In genomic region chr7:27112960-27113949, GRCh38 we compare ENCODE assay signal across 12 cellular contexts. TPM values are rescaled to one million over a fixed set of nuclear protein-coding genes. Genes with fewer than 3 reads are reported as not detected.
DNase-seq lines count a peak whose midpoint lies in the region; ATAC-seq, FAIRE-seq and TF ChIP-seq lines count a peak whose summit lies in the region.
"Had no signal": no experiment of that assay in that cellular context is flagged by ENCODE, and none has a peak within 500 bp of the region (broad histone marks: within the 10 kb centered on the region; RNA-seq: fewer than 3 reads in every experiment).

No MANE protein-coding gene starts in this region.

- peak; percentile 91 for DNase-seq in HT-29 (ENCODE audit: low spot score)
- DNase-seq in astrocyte (ENCODE audit: low read depth) = peak; percentile 92
- no peak for DNase-seq in keratinocyte (ENCODE audit: low read depth, low spot score)
- DNase-seq in stimulated activated CD8-positive, alpha-beta memory T cell treated with anti-CD3 and anti-CD28 coated beads, Interleukin-4, amount 100 ng/mL, for 48 hours = no peak
- DNase-seq in activated gamma-delta T cell (lab: John Stamatoyannopoulos, UW) = no peak
- DNase-seq in GM19239 (ENCODE audit: insufficient read length, low spot score) = no peak
- DNase-seq: activated CD4-positive, alpha-beta T cell treated with anti-CD3 and anti-CD28 coated beads, Interleukin-2, amount 50 U/mL, for 4 hours; hypothalamus had no signal

- TF ChIP-seq CTCF in astrocyte (IDR thresholded peaks at IDR 0.05; ENCODE audit: insufficient read depth, low read depth, low read length) = no peak
- TF ChIP-seq CTCF in keratinocyte (optimal IDR thresholded peaks at IDR 0.05 in 1 of 3, IDR thresholded peaks at IDR 0.05 in 1 of 3, conservative IDR thresholded peaks at IDR 0.05 in 1 of 3; ENCODE audit: extremely low read depth in 1 of 3, insufficient read depth in 2 of 3, low read length in 3 of 3) = no peak

- H3K27me3 ChIP-seq in astrocyte (ENCODE audit: insufficient read depth, low read length) (peaks cover 62% of the 10 kb centered on the region), keratinocyte (ENCODE audit: control insufficient read depth, extremely low read depth, insufficient read depth, low read length) (no peaks in the 10 kb centered on the region)

- peaks cover 87% of the 10 kb centered on the region for H3K27me3 Mint-ChIP-seq in astrocyte (ENCODE audit: low read depth, unreplicated experiment)

- peaks cover 21% of the 10 kb centered on the region for H3K9me3 Mint-ChIP-seq in astrocyte (ENCODE audit: unreplicated experiment)
- H3K9me3 Mint-ChIP-seq: stimulated activated naive CD8-positive, alpha-beta T cell treated with anti-CD3 and anti-CD28 coated beads, Interleukin-15, Interleukin-2, amounts not matched to agents 100 ng/mL and 50 ng/mL, for 24 hours had no signal

- peaks cover 3% of the 10 kb centered on the region for H3K36me3 Mint-ChIP-seq in astrocyte (ENCODE audit: low read depth, unreplicated experiment)

- H3K4me2 ChIP-seq in astrocyte (ENCODE audit: low read length) (peak overlapping the region; percentile 91), keratinocyte (ENCODE audit: control insufficient read depth, extremely low read depth, insufficient read depth, low read depth, low read length) (peak overlapping the region; percentile 93)

- H3K27ac Mint-ChIP-seq in astrocyte (ENCODE audit: unreplicated experiment) = no peak overlapping the region
- H3K27ac Mint-ChIP-seq: stimulated activated naive CD8-positive, alpha-beta T cell treated with anti-CD3 and anti-CD28 coated beads, Interleukin-15, Interleukin-2, amounts not matched to agents 100 ng/mL and 50 ng/mL, for 24 hours had no signal

- H3K27ac ChIP-seq in astrocyte (ENCODE audit: low read depth, low read length) (peak overlapping the region; percentile 76), keratinocyte (ENCODE audit: control insufficient read depth, insufficient read depth, low read length) (peak overlapping the region; percentile 67), skin epidermis (peak overlapping the region in 18 of 21 experiments; percentile 37 to 88 (median 78))

- H3K79me2 ChIP-seq in astrocyte (ENCODE audit: insufficient read depth, low read length) (peaks cover 69% of the 10 kb centered on the region), keratinocyte (ENCODE audit: control insufficient read depth, insufficient read depth, low read length) (peaks cover 37% of the 10 kb centered on the region)

- peaks cover 4% of the 10 kb centered on the region for H4K20me1 ChIP-seq in astrocyte (ENCODE audit: insufficient read depth, low read length)
- H4K20me1 ChIP-seq in keratinocyte (ENCODE audit: control insufficient read depth, extremely low read depth, insufficient read depth, low read length) = no peaks in the 10 kb centered on the region

- H3K9me1 ChIP-seq in keratinocyte (ENCODE audit: control insufficient read depth, extremely low read depth, insufficient read depth, low read length) = no peaks in the 10 kb centered on the region

- no peak overlapping the region for H3K4me3 Mint-ChIP-seq in astrocyte (ENCODE audit: unreplicated experiment)
- H3K4me3 Mint-ChIP-seq: stimulated activated naive CD8-positive, alpha-beta T cell treated with anti-CD3 and anti-CD28 coated beads, Interleukin-15, Interleukin-2, amounts not matched to agents 100 ng/mL and 50 ng/mL, for 24 hours had no signal

- H3K4me1 ChIP-seq in astrocyte (ENCODE audit: insufficient read depth, low read length) (peaks cover 16% of the 10 kb centered on the region), keratinocyte (ENCODE audit: control insufficient read depth, extremely low read depth, insufficient read depth, low read length) (peaks cover 31% of the 10 kb centered on the region)

- H3K4me3 ChIP-seq in astrocyte (ENCODE audit: insufficient read depth, low read depth, low read length) (peak overlapping the region; percentile 74), keratinocyte (ENCODE audit: control insufficient read depth in 2 of 3, extremely low read depth in 1 of 3, insufficient read depth in 2 of 3, low read depth in 1 of 3, low read length in 3 of 3) (peak overlapping the region; percentile 45 to 72 (median 62)), skin epidermis (peak overlapping the region; percentile 21 to 47 (median 38))

- H3K9ac ChIP-seq in astrocyte (ENCODE audit: low read length) (peak overlapping the region; percentile 88), keratinocyte (ENCODE audit: control insufficient read depth, extremely low read depth, insufficient read depth, low read length) (peak overlapping the region; percentile 82)

- H2AFZ ChIP-seq in astrocyte (ENCODE audit: low read depth, low read length) = no peak overlapping the region
- H2AFZ ChIP-seq in keratinocyte (ENCODE audit: control insufficient read depth, low read length) = peak overlapping the region; percentile 46

- H3K36me3 ChIP-seq in astrocyte (ENCODE audit: insufficient read depth, low read length) = no peaks in the 10 kb centered on the region
- H3K36me3 ChIP-seq in keratinocyte (ENCODE audit: control insufficient read depth in 2 of 2, extremely low read depth in 1 of 2, insufficient read depth in 2 of 2, low read length in 2 of 2) = peaks cover 2 to 5% of the 10 kb centered on the region in 2 experiments

- H3K4me1 Mint-ChIP-seq in astrocyte (ENCODE audit: low read depth, unreplicated experiment) = peaks cover 2% of the 10 kb centered on the region

- H3K9me3 ChIP-seq in astrocyte (ENCODE audit: insufficient read depth, low read depth, low read length) = no peaks in the 10 kb centered on the region
- no peaks in the 10 kb centered on the region for H3K9me3 ChIP-seq in keratinocyte (ENCODE audit: control insufficient read depth, low read depth, low read length)

- FAIRE-seq in astrocyte (lab: Jason Lieb, UNC) = no peak
- peak; percentile 76 for FAIRE-seq in keratinocyte (lab: Jason Lieb, UNC)
- FAIRE-seq in GM19239 (lab: Jason Lieb, UNC) = no peak

- no peak for ATAC-seq in GM19328 (IDR thresholded peaks at IDR 0.05; ENCODE audit: unreplicated experiment)

- dilution Hi-C loops in keratinocyte (cut with MboI; ENCODE audit: extremely low pct_ligation_motif_present, low sequenced_read_pairs) = no loop called here

RNA-seq across cellular contexts. Expression of gene HOXA2, which starts 10.8 kb away (rescaled TPM):
- 6.6 and 7.3 TPM in 2 replicates for total RNA-seq in HT-29 (2014; rRNA removed; shearing (Covaris generic))
- not detected in 2 replicates for total RNA-seq in astrocyte
- polyA plus RNA-seq in keratinocyte = 0.22 to 1.1 TPM (median 0.71 TPM) in 3 replicates
- 0.24 TPM for polyA plus RNA-seq in keratinocyte (2011; ENCODE audit: low read depth)
- 0.25 and 0.47 TPM in 2 replicates for polyA plus RNA-seq in keratinocyte (2011; cell fraction: cytosol; rRNA removed)
- 1.1 and 1.2 TPM in 2 replicates for polyA plus RNA-seq in keratinocyte (2011; cell fraction: nucleus; rRNA removed)
- polyA plus RNA-seq in keratinocyte (2012; ENCODE audit: low replicate concordance) = 0.14 and 0.80 TPM in 2 replicates
- polyA minus RNA-seq in keratinocyte = 0.23 to 0.35 TPM in 2 of 3 replicates, not detected in the other
- polyA minus RNA-seq in keratinocyte (2011; cell fraction: cytosol; rRNA and poly(A)+ RNA removed) = not detected
- 0.54 TPM in 1 of 2 replicates, not detected in the other for polyA minus RNA-seq in keratinocyte (2011; cell fraction: nucleus; rRNA and poly(A)+ RNA removed)
- total RNA-seq: HT1080 had no signal

RNA-seq across cellular contexts. Expression of gene HOXA4, which starts 17.3 kb away (rescaled TPM):
- 2.2 and 3.7 TPM in 2 replicates for total RNA-seq in HT-29 (2014; rRNA removed; shearing (Covaris generic))
- not detected in 2 replicates for total RNA-seq in astrocyte
- polyA plus RNA-seq in keratinocyte = 0.40 to 1.8 TPM (median 1.5 TPM) in 3 replicates
- 0.55 TPM for polyA plus RNA-seq in keratinocyte (2011; ENCODE audit: low read depth)
- 1.3 and 1.5 TPM in 2 replicates for polyA plus RNA-seq in keratinocyte (2011; cell fraction: cytosol; rRNA removed)
- 2.1 and 2.6 TPM in 2 replicates for polyA plus RNA-seq in keratinocyte (2011; cell fraction: nucleus; rRNA removed)
- polyA plus RNA-seq in keratinocyte (2012; ENCODE audit: low replicate concordance) = 1.2 and 1.7 TPM in 2 replicates
- 0.30 to 0.99 TPM (median 0.74 TPM) in 3 replicates for polyA minus RNA-seq in keratinocyte
- not detected for polyA minus RNA-seq in keratinocyte (2011; cell fraction: cytosol; rRNA and poly(A)+ RNA removed)
- polyA minus RNA-seq in keratinocyte (2011; cell fraction: nucleus; rRNA and poly(A)+ RNA removed) = 0.54 and 0.63 TPM in 2 replicates

RNA-seq across cellular contexts. Expression of gene HOXA1, which starts 17.5 kb away (rescaled TPM):
- 2.0 and 3.9 TPM in 2 replicates for total RNA-seq in HT-29 (2014; rRNA removed; shearing (Covaris generic))
- 0.23 TPM in 1 of 2 replicates, not detected in the other for total RNA-seq in astrocyte
- 5.2 to 12.5 TPM (median 11.9 TPM) in 3 replicates for polyA plus RNA-seq in keratinocyte
- polyA plus RNA-seq in keratinocyte (2011; ENCODE audit: low read depth) = 1.3 TPM
- 11.8 and 14.4 TPM in 2 replicates for polyA plus RNA-seq in keratinocyte (2011; cell fraction: cytosol; rRNA removed)
- 7.9 and 8.1 TPM in 2 replicates for polyA plus RNA-seq in keratinocyte (2011; cell fraction: nucleus; rRNA removed)
- 4.2 and 10.2 TPM in 2 replicates for polyA plus RNA-seq in keratinocyte (2012; ENCODE audit: low replicate concordance)
- polyA minus RNA-seq in keratinocyte = 3.6 to 10.2 TPM (median 7.7 TPM) in 3 replicates
- 4.4 TPM for polyA minus RNA-seq in keratinocyte (2011; cell fraction: cytosol; rRNA and poly(A)+ RNA removed)
- polyA minus RNA-seq in keratinocyte (2011; cell fraction: nucleus; rRNA and poly(A)+ RNA removed) = 2.6 and 5.5 TPM in 2 replicates

RNA-seq across cellular contexts. Expression of gene HOXA5, which starts 30.2 kb away (rescaled TPM):
- 22.1 and 29.3 TPM in 2 replicates for total RNA-seq in HT-29 (2014; rRNA removed; shearing (Covaris generic))
- total RNA-seq in astrocyte = not detected in 2 replicates
- 3.3 to 7.1 TPM (median 4.5 TPM) in 3 replicates for polyA plus RNA-seq in keratinocyte
- 6.8 TPM for polyA plus RNA-seq in keratinocyte (2011; ENCODE audit: low read depth)
- 3.1 and 4.3 TPM in 2 replicates for polyA plus RNA-seq in keratinocyte (2011; cell fraction: cytosol; rRNA removed)
- polyA plus RNA-seq in keratinocyte (2011; cell fraction: nucleus; rRNA removed) = 9.4 and 10.0 TPM in 2 replicates
- polyA plus RNA-seq in keratinocyte (2012; ENCODE audit: low replicate concordance) = 3.2 and 5.0 TPM in 2 replicates
- 2.3 to 4.3 TPM (median 2.7 TPM) in 3 replicates for polyA minus RNA-seq in keratinocyte
- 4.4 TPM for polyA minus RNA-seq in keratinocyte (2011; cell fraction: cytosol; rRNA and poly(A)+ RNA removed)
- polyA minus RNA-seq in keratinocyte (2011; cell fraction: nucleus; rRNA and poly(A)+ RNA removed) = 5.0 and 5.5 TPM in 2 replicates

RNA-seq across cellular contexts. Expression of gene HOXA6, which starts 34.3 kb away (rescaled TPM):
- total RNA-seq in HT-29 (2014; rRNA removed; shearing (Covaris generic)) = 25.5 and 28.1 TPM in 2 replicates
- not detected in 2 replicates for total RNA-seq in astrocyte
- 0.52 to 0.72 TPM (median 0.54 TPM) in 3 replicates for polyA plus RNA-seq in keratinocyte
- not detected for polyA plus RNA-seq in keratinocyte (2011; ENCODE audit: low read depth)
- 0.26 and 0.68 TPM in 2 replicates for polyA plus RNA-seq in keratinocyte (2011; cell fraction: cytosol; rRNA removed)
- polyA plus RNA-seq in keratinocyte (2011; cell fraction: nucleus; rRNA removed) = 1.8 and 2.5 TPM in 2 replicates
- polyA plus RNA-seq in keratinocyte (2012; ENCODE audit: low replicate concordance) = 0.44 and 1.4 TPM in 2 replicates
- 0.59 to 2.3 TPM (median 1.1 TPM) in 3 replicates for polyA minus RNA-seq in keratinocyte
- polyA minus RNA-seq in keratinocyte (2011; cell fraction: cytosol; rRNA and poly(A)+ RNA removed) = not detected
- polyA minus RNA-seq in keratinocyte (2011; cell fraction: nucleus; rRNA and poly(A)+ RNA removed) = 2.7 and 3.6 TPM in 2 replicates

Comparison
In these comparisons a context has a peak if more than half of its experiments do, and no peak if none do; other contexts are left out.
1. DNase-seq: peak in HT-29 (single experiment) and astrocyte (single experiment); none in keratinocyte (single experiment), stimulated activated CD8-positive, alpha-beta memory T cell treated with anti-CD3 and anti-CD28 coated beads, Interleukin-4, amount 100 ng/mL, for 48 hours (single experiment), activated gamma-delta T cell (single experiment) and GM19239 (single experiment).
2. Peak in every context shown above with its lines, with median percentiles within 50 percentile points of each other: H3K27ac ChIP-seq and H3K4me3 ChIP-seq.